Comparison of ENCODE assay signal across 1 cellular context in genomic region chr11:46989810-46990487, GRCh38.
TF ChIP-seq lines count a peak whose summit lies in the region.

No MANE protein-coding gene starts in this region.

TF ChIP-seq in SK-N-SH, 30 proteins besides CTCF, POLR2A, EP300 and RAD21:
- TF ChIP-seq PBX3 (IDR thresholded peaks at IDR 0.05) (peak; percentile 17; the same call in 1 of the 2 replicates), TCF12 (IDR thresholded peaks at IDR 0.05) (peak; percentile 55)
